ENCODE assay signal across 1 cellular context in the genomic region with DNA sequence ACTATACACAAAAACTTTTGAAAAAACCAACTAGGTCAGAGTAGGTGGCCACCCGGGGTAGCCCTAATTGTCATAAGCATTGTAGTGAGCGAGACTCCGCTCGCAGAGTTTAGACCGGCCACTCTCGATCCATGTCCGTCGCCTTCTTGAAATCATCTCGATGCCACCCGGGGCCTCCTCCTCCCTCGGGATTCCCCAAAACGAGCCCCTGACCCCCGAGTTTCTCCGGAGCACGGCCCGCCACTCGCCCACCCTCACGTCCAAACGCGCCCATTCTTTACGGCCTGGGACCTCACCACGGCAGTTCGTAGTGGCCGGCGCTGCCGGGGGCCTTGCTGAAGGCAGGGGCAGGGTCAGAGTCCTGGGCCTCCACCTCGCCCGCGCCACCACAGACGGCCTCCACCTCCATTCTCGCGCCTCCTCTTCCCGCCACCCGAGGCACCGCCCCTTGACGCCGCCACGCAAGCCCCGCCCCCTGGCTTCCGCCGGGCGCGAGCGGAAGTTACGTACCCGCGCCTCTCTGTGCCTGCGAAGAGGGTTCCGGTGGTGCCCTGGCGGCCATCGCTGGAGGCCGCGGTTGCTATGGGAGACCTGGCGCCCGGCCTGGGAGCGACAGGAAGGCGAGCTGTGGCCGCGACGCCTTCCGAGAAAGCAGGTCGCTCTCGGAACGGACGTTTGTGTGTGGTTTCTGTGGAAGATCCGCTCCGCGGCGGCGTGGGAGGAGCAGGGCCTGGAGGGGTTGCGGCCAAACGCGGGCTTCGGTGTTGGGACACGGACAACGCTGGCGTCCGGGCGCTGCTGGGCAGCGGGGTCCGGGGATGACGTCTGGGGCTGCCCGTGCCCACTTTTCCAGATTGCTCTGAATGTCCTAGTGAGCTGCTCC.
TF ChIP-seq lines count a peak whose summit lies in the region.

RFC2 (minus strand) TSS at position 425 of the 883 bp plus-strand sequence; CDS start at position 409, 16 bp downstream.

TF ChIP-seq in K562, 482 proteins besides CTCF, POLR2A, EP300 and RAD21 (continued from another document and continues in another):
- peak; percentile 57 for TF ChIP-seq ZBTB33 (CRISPR knock-in tag; IDR thresholded peaks at IDR 0.05)
- TF ChIP-seq HDAC1 (IDR thresholded peaks at IDR 0.05), result peak in 1 of 2 experiments; percentile 89; a peak in 2 of 4 replicates
- peak; percentile 86 for TF ChIP-seq RBM25 (IDR thresholded peaks at IDR 0.05; ENCODE audit: low read depth, low read length, severe bottlenecking)
- no peak for TF ChIP-seq SMARCA4 (IDR thresholded peaks at IDR 0.05)
- TF ChIP-seq ZNF124 (CRISPR knock-in tag; IDR thresholded peaks at IDR 0.05), result no peak
- TF ChIP-seq CBFB (CRISPR knock-in tag; IDR thresholded peaks at IDR 0.05), result peak; percentile 95
- TF ChIP-seq EGR1 (conservative IDR thresholded peaks at IDR 0.05), result peak; percentile 59
- TF ChIP-seq POLR2H (tag; IDR thresholded peaks at IDR 0.05; ENCODE audit: low read depth), result peak; percentile 71
- TF ChIP-seq, protein P1, sequence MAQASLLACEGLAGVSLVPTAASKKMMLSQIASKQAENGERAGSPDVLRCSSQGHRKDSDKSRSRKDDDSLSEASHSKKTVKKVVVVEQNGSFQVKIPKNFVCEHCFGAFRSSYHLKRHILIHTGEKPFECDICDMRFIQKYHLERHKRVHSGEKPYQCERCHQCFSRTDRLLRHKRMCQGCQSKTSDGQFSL (CRISPR knock-in tag; IDR thresholded peaks at IDR 0.05), result peak; percentile 77; the same call in 1 of the 2 replicates
- TF ChIP-seq, protein P1 (tag; IDR thresholded peaks at IDR 0.05), result no peak
- TF ChIP-seq MAX (CRISPR knock-in tag; IDR thresholded peaks at IDR 0.05), result peak; percentile 83
- no peak for TF ChIP-seq CEBPB (tag; IDR thresholded peaks at IDR 0.05)
- TF ChIP-seq CBX5 (IDR thresholded peaks at IDR 0.05; ENCODE audit: borderline replicate concordance, low read depth), result peak; percentile 42; the same call in 1 of the 2 replicates
- TF ChIP-seq, protein P2, sequence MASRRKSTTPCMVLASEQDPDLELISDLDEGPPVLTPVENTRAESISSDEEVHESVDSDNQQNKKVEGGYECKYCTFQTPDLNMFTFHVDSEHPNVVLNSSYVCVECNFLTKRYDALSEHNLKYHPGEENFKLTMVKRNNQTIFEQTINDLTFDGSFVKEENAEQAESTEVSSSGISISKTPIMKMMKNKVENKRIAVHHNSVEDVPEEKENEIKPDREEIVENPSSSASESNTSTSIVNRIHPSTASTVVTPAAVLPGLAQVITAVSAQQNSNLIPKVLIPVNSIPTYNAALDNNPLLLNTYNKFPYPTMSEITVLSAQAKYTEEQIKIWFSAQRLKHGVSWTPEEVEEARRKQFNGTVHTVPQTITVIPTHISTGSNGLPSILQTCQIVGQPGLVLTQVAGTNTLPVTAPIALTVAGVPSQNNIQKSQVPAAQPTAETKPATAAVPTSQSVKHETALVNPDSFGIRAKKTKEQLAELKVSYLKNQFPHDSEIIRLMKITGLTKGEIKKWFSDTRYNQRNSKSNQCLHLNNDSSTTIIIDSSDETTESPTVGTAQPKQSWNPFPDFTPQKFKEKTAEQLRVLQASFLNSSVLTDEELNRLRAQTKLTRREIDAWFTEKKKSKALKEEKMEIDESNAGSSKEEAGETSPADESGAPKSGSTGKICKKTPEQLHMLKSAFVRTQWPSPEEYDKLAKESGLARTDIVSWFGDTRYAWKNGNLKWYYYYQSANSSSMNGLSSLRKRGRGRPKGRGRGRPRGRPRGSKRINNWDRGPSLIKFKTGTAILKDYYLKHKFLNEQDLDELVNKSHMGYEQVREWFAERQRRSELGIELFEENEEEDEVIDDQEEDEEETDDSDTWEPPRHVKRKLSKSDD (conservative IDR thresholded peaks at IDR 0.05; ENCODE audit: low read length), result peak; percentile 83
- peak in 1 of 2 experiments; percentile 97; a peak in 2 of 4 replicates for TF ChIP-seq CSDE1 (IDR thresholded peaks at IDR 0.05)
- peak; percentile 93; the same call in 1 of the 2 replicates for TF ChIP-seq ZNF511 (CRISPR knock-in tag; IDR thresholded peaks at IDR 0.05)
- TF ChIP-seq, protein P3, sequence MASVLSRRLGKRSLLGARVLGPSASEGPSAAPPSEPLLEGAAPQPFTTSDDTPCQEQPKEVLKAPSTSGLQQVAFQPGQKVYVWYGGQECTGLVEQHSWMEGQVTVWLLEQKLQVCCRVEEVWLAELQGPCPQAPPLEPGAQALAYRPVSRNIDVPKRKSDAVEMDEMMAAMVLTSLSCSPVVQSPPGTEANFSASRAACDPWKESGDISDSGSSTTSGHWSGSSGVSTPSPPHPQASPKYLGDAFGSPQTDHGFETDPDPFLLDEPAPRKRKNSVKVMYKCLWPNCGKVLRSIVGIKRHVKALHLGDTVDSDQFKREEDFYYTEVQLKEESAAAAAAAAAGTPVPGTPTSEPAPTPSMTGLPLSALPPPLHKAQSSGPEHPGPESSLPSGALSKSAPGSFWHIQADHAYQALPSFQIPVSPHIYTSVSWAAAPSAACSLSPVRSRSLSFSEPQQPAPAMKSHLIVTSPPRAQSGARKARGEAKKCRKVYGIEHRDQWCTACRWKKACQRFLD (CRISPR knock-in tag; IDR thresholded peaks at IDR 0.05), result peak; percentile 54; the same call in 1 of the 2 replicates
- TF ChIP-seq TBP (optimal IDR thresholded peaks at IDR 0.05; ENCODE audit: low read depth, low read length), result peak; percentile 63
- no peak for TF ChIP-seq ZSCAN32 (CRISPR knock-in tag; IDR thresholded peaks at IDR 0.05)
- TF ChIP-seq SAP30 (IDR thresholded peaks at IDR 0.05; ENCODE audit: borderline replicate concordance, insufficient read depth, low read depth, low read length, poor library complexity, severe bottlenecking), result peak; percentile 40
- TF ChIP-seq ZBTB11 (CRISPR knock-in tag; IDR thresholded peaks at IDR 0.05), result peak; percentile 91 to 98 (median 96); a peak in 5 of 6 replicates
- 0 out of 2 replicates have a peak, but pooled peaks have one; percentile 16 for TF ChIP-seq CAMTA2 (CRISPR knock-in tag; conservative IDR thresholded peaks at IDR 0.05)
- peak; percentile 86 for TF ChIP-seq TAF1 (IDR thresholded peaks at IDR 0.05; ENCODE audit: control insufficient read depth, extremely low read depth, insufficient read depth, low read length, severe bottlenecking)
- peak; percentile 87; the same call in 1 of the 2 replicates for TF ChIP-seq SRSF1 (IDR thresholded peaks at IDR 0.05; ENCODE audit: low read depth, low read length)
- TF ChIP-seq HOMEZ (CRISPR knock-in tag; IDR thresholded peaks at IDR 0.05), result no peak
- peak; percentile 78 for TF ChIP-seq C11orf30 (IDR thresholded peaks at IDR 0.05; ENCODE audit: low read depth)
- peak; percentile 47 for TF ChIP-seq MYNN (IDR thresholded peaks at IDR 0.05)
- TF ChIP-seq MYNN (CRISPR knock-in tag; IDR thresholded peaks at IDR 0.05), result no peak
- TF ChIP-seq TOE1 (IDR thresholded peaks at IDR 0.05; ENCODE audit: borderline replicate concordance), result peak; percentile 71
- no peak; the same call in 1 of the 2 replicates for TF ChIP-seq TOE1 (CRISPR knock-in tag; IDR thresholded peaks at IDR 0.05; ENCODE audit: borderline replicate concordance, low read depth)
- TF ChIP-seq HMGXB4 (CRISPR knock-in tag; IDR thresholded peaks at IDR 0.05), result peak; percentile 86
- TF ChIP-seq, protein P4, sequence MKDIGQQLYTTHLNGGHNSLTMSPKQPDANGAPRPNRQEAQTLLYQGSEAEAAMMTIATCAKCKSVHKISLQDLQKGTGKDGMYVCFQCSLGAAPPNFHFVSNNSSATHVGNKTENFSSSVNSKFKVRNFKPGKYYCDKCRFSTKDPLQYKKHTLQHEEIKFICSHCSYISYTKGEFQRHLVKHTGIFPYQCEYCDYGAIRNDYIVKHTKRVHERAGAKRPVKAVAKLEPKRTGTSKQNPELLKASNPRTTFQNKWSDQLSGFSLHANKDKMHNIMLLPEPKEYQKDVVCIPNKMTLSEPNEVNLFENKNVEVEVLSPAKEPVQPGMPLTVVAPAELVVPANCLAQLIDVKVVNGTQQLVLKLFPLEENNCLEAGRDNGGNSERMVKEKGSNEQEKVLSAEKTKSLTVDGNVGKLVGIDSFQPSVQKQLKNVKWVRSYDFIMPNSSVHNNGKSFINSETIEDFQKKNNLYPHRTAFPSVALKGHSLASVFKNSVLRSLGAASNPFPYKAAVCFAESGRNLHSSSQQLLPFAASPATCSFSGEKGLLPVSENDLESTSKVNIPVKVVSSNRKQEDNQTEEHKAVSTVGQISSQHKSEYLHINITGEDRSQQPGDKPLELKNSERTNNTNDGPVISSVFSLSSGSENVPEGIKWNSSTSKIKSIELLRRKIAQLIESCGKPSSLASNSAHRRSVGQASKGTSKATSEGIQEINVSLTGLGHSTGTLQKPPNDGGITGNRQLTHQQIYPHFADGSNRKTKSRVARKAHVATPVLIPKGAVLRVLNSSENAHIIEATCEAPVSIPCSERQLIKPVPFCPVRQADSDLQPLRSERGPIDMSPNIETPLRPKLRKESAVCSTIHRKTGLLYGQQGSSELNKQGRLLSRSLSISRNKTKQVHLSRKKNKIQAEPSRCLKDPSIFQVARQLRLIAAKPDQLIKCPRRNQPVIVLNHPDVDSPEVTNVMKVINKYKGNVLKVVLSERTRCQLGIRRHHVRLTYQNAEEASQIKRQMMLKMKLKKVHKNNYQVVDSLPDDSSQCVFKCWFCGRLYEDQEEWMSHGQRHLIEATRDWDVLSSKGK (CRISPR knock-in tag; IDR thresholded peaks at IDR 0.05), result no peak
- peak; percentile 9; the same call in 1 of the 2 replicates for TF ChIP-seq ERF (CRISPR knock-in tag; IDR thresholded peaks at IDR 0.05)
